ENCODE assay signal across 23 cellular contexts in genomic region chr20:47459344-47460073, GRCh38.
"Had no signal": no experiment of that assay in that cellular context is flagged by ENCODE, and none has a peak within 500 bp of the region (broad histone marks: within the 10 kb centered on the region; RNA-seq: fewer than 3 reads in every experiment).

No MANE protein-coding gene starts in this region.

- H3K27ac ChIP-seq: dorsolateral prefrontal cortex, hepatocyte, parathyroid adenoma, psoas muscle, spleen, testis, tibial nerve had no signal

- H3K79me2 ChIP-seq: hepatocyte, parathyroid adenoma had no signal

- DNase-seq: cortex of kidney; dorsolateral prefrontal cortex; effector CD8-positive, alpha-beta T cell; foreskin melanocyte; head of caudate nucleus; left colon; left ventricle myocardium superior; mesendoderm; naive B cell; psoas muscle; retina; stimulated activated CD4-positive, alpha-beta T cell treated with anti-CD3 and anti-CD28 coated beads, Interleukin-15, amount 100 ng/mL, for 24 hours; stimulated activated CD4-positive, alpha-beta T cell treated with anti-CD3 and anti-CD28 coated beads, Interleukin-1b, Interleukin-23, amount 100 ng/mL, for 48 hours; stimulated activated CD4-positive, alpha-beta T cell treated with anti-CD3 and anti-CD28 coated beads, Interleukin-4, amount 100 ng/mL, for 24 hours; stimulated activated naive B cell treated with anti-CD40 and anti-IgM and Interleukin-4, amounts not matched to agents 10 μg/mL and 1 μg/mL and 100 μg/mL, for 72 hours; stimulated activated naive CD8-positive, alpha-beta T cell treated with anti-CD3 and anti-CD28 coated beads, Interleukin-15, amount 100 ng/mL, for 72 hours; testis had no signal

- H3K36me3 Mint-ChIP-seq: naive B cell; stimulated activated naive B cell treated with anti-CD40 and anti-IgM and Interleukin-4, amounts not matched to agents 10 μg/mL and 1 μg/mL and 100 μg/mL, for 72 hours had no signal

- H3K9me3 Mint-ChIP-seq: naive B cell; nephron; stimulated activated naive B cell treated with anti-CD40 and anti-IgM and Interleukin-4, amounts not matched to agents 10 μg/mL and 1 μg/mL and 100 μg/mL, for 72 hours; stimulated activated naive CD8-positive, alpha-beta T cell treated with anti-CD3 and anti-CD28 coated beads, Interleukin-15, amount 100 ng/mL, for 72 hours had no signal

- ATAC-seq: left colon; left ventricle myocardium superior; psoas muscle; sciatic nerve; stimulated activated naive B cell treated with anti-CD40 and anti-IgM and Interleukin-4, amounts not matched to agents 10 μg/mL and 1 μg/mL and 100 μg/mL, for 72 hours; stimulated activated naive CD8-positive, alpha-beta T cell treated with anti-CD3 and anti-CD28 coated beads, Interleukin-15, amount 100 ng/mL, for 72 hours had no signal

- H3K4me1 ChIP-seq: parathyroid adenoma, testis had no signal

- H3K4me2 ChIP-seq: hepatocyte had no signal

- H3K27me3 Mint-ChIP-seq: naive B cell; stimulated activated naive B cell treated with anti-CD40 and anti-IgM and Interleukin-4, amounts not matched to agents 10 μg/mL and 1 μg/mL and 100 μg/mL, for 72 hours; stimulated activated naive CD8-positive, alpha-beta T cell treated with anti-CD3 and anti-CD28 coated beads, Interleukin-15, amount 100 ng/mL, for 72 hours had no signal

- H3K27ac Mint-ChIP-seq: nephron; stimulated activated naive B cell treated with anti-CD40 and anti-IgM and Interleukin-4, amounts not matched to agents 10 μg/mL and 1 μg/mL and 100 μg/mL, for 72 hours had no signal

- H3K9me3 ChIP-seq: psoas muscle, spleen, testis, tibial nerve had no signal

- H3K4me3 Mint-ChIP-seq: naive B cell; nephron; stimulated activated naive B cell treated with anti-CD40 and anti-IgM and Interleukin-4, amounts not matched to agents 10 μg/mL and 1 μg/mL and 100 μg/mL, for 72 hours; stimulated activated naive CD8-positive, alpha-beta T cell treated with anti-CD3 and anti-CD28 coated beads, Interleukin-15, amount 100 ng/mL, for 72 hours had no signal

- H2AFZ ChIP-seq: hepatocyte, parathyroid adenoma had no signal

- H3K4me3 ChIP-seq: dorsolateral prefrontal cortex, hepatocyte, psoas muscle, spleen, testis, tibial nerve had no signal

- H3K27me3 ChIP-seq: dorsolateral prefrontal cortex, hepatocyte, spleen, testis, tibial nerve had no signal

- H3K36me3 ChIP-seq: spleen, tibial nerve had no signal
